ENCODE assay signal across 2 cellular contexts in the genomic region with DNA sequence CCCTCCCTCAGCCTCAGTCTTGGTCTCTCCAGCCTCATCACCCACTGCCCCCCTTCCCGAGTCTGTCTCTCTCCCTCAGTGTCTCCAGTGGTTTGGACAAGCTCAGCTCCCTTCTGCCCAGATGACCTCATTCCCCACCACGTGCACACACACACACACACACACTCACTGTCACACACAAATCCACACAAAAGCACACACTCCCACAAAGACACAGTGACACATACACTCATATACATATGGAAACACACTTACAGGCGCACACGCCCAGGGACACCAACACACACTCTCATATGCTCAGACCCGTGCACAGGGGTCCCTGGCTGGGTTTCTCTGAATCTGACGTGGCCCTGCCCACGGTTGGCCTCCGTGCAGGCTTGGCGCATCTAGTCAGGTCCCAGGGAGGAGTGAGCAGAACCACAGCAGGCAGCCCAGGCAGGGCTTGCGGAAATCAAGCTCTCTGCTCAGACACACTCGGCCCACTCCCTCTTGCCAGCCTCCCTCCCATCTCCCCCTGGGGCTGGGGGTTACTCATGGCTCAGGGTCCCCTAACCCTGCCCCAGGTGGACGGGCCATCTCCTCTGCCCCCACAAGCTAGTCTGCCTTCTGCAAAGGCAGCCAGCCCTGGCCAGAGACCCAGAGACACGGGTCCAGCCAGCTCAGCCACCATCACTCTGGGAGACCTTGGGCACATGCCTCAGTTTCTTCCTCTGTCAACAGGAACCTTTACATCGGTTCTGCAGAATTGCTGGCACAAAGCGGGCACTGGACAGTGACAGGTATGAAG.
TF ChIP-seq lines count a peak whose summit lies in the region.

No MANE protein-coding gene starts in this region.

TF ChIP-seq in H1, 55 proteins besides CTCF, POLR2A, EP300 and RAD21:
- TF ChIP-seq TAF1 (IDR thresholded peaks at IDR 0.05; ENCODE audit: low read depth, low read length) = no peak
- TF ChIP-seq TEAD4 (IDR thresholded peaks at IDR 0.05; ENCODE audit: low read depth, low read length) = no peak
- TF ChIP-seq POLR2AphosphoS5 (IDR thresholded peaks at IDR 0.05; ENCODE audit: low read depth, low read length) = no peak
- no peak for TF ChIP-seq CBX5 (IDR thresholded peaks at IDR 0.05; ENCODE audit: low read depth, low read length)
- TF ChIP-seq JUN (IDR thresholded peaks at IDR 0.05; ENCODE audit: low read depth, low read length) = no peak
- TF ChIP-seq E2F6 (IDR thresholded peaks at IDR 0.05) = no peak
- TF ChIP-seq RNF2 (IDR thresholded peaks at IDR 0.05; ENCODE audit: borderline replicate concordance, low read depth, low read length, missing control alignments, poor library complexity, severe bottlenecking) = no peak
- no peak for TF ChIP-seq HDAC6 (IDR thresholded peaks at IDR 0.05; ENCODE audit: low read depth, low read length)
- TF ChIP-seq, protein P1, sequence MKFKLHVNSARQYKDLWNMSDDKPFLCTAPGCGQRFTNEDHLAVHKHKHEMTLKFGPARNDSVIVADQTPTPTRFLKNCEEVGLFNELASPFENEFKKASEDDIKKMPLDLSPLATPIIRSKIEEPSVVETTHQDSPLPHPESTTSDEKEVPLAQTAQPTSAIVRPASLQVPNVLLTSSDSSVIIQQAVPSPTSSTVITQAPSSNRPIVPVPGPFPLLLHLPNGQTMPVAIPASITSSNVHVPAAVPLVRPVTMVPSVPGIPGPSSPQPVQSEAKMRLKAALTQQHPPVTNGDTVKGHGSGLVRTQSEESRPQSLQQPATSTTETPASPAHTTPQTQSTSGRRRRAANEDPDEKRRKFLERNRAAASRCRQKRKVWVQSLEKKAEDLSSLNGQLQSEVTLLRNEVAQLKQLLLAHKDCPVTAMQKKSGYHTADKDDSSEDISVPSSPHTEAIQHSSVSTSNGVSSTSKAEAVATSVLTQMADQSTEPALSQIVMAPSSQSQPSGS (IDR thresholded peaks at IDR 0.05; ENCODE audit: low read length) = no peak
- no peak for TF ChIP-seq KDM1A (IDR thresholded peaks at IDR 0.05; ENCODE audit: borderline replicate concordance, low read length)
- no peak for TF ChIP-seq CHD2 (IDR thresholded peaks at IDR 0.05; ENCODE audit: low read length)
- TF ChIP-seq NANOG (IDR thresholded peaks at IDR 0.05; ENCODE audit: insufficient read depth, low read depth, low read length, poor library complexity, severe bottlenecking) = no peak
- TF ChIP-seq KDM4A (IDR thresholded peaks at IDR 0.05; ENCODE audit: low read depth, low read length, severe bottlenecking) = no peak
TF ChIP-seq in H1: peak in this region for 0.

TF ChIP-seq in WTC11, 78 proteins besides CTCF, POLR2A, EP300 and RAD21:
- TF ChIP-seq, protein P2, sequence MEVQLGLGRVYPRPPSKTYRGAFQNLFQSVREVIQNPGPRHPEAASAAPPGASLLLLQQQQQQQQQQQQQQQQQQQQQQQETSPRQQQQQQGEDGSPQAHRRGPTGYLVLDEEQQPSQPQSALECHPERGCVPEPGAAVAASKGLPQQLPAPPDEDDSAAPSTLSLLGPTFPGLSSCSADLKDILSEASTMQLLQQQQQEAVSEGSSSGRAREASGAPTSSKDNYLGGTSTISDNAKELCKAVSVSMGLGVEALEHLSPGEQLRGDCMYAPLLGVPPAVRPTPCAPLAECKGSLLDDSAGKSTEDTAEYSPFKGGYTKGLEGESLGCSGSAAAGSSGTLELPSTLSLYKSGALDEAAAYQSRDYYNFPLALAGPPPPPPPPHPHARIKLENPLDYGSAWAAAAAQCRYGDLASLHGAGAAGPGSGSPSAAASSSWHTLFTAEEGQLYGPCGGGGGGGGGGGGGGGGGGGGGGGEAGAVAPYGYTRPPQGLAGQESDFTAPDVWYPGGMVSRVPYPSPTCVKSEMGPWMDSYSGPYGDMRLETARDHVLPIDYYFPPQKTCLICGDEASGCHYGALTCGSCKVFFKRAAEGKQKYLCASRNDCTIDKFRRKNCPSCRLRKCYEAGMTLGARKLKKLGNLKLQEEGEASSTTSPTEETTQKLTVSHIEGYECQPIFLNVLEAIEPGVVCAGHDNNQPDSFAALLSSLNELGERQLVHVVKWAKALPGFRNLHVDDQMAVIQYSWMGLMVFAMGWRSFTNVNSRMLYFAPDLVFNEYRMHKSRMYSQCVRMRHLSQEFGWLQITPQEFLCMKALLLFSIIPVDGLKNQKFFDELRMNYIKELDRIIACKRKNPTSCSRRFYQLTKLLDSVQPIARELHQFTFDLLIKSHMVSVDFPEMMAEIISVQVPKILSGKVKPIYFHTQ (CRISPR knock-in tag; IDR thresholded peaks at IDR 0.05) = no peak
- TF ChIP-seq JUN (CRISPR knock-in tag; IDR thresholded peaks at IDR 0.05) (no peak), CBFB (CRISPR knock-in tag; IDR thresholded peaks at IDR 0.05; ENCODE audit: low read depth) (no peak)
TF ChIP-seq in WTC11: peak in this region for 0.
